1 cellular context compared by ENCODE assay signal in the genomic region with DNA sequence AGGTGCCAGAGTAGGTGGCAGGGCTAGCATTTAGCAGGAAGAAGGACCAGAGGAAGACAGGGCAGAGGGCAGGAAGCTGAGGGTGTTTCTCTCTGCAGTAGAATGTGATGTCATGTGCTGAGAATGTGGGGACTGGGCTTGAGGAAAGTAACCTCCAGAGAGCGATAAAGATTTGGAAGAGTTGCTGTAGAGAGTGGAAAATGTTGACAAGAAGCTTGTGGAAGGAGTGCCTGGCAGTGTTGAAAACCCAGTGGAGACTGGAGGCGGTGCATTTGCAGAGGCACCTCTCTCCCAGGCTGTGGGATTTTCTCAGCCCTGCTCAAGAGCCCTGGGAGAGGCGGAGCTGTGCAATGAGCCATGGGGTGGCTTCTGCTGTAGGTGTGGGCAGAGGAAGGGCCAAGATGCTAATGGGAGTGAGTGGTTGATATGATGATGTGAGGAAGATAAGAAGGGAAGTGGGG.
TF ChIP-seq lines count a peak whose summit lies in the region.

No MANE protein-coding gene starts in this region.

TF ChIP-seq in HepG2, 621 proteins besides CTCF, POLR2A, EP300 and RAD21 (continued from another document):
- TF ChIP-seq ZNF407 (CRISPR knock-in tag; IDR thresholded peaks at IDR 0.05; ENCODE audit: not compliant biosample characterization) = no peak
- TF ChIP-seq ZNF768 (CRISPR knock-in tag; IDR thresholded peaks at IDR 0.05) = no peak
- TF ChIP-seq, protein P1, sequence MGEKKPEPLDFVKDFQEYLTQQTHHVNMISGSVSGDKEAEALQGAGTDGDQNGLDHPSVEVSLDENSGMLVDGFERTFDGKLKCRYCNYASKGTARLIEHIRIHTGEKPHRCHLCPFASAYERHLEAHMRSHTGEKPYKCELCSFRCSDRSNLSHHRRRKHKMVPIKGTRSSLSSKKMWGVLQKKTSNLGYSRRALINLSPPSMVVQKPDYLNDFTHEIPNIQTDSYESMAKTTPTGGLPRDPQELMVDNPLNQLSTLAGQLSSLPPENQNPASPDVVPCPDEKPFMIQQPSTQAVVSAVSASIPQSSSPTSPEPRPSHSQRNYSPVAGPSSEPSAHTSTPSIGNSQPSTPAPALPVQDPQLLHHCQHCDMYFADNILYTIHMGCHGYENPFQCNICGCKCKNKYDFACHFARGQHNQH (CRISPR knock-in tag; IDR thresholded peaks at IDR 0.05) = no peak
- no peak for TF ChIP-seq LCORL (IDR thresholded peaks at IDR 0.05)
- no peak for TF ChIP-seq LCORL (CRISPR knock-in tag; IDR thresholded peaks at IDR 0.05)
- no peak for TF ChIP-seq MAFK (conservative IDR thresholded peaks at IDR 0.05 in 1 of 2, IDR thresholded peaks at IDR 0.05 in 1 of 2; ENCODE audit: low read length in 2 of 2)
- no peak for TF ChIP-seq CBX5 (CRISPR knock-in tag; IDR thresholded peaks at IDR 0.05; ENCODE audit: borderline replicate concordance)
- no peak for TF ChIP-seq HMG20B (CRISPR knock-in tag; conservative IDR thresholded peaks at IDR 0.05)
- no peak for TF ChIP-seq RFXANK (CRISPR knock-in tag; IDR thresholded peaks at IDR 0.05)
- no peak for TF ChIP-seq ZNF468 (CRISPR knock-in tag; IDR thresholded peaks at IDR 0.05)
